1 cellular context compared by ENCODE assay signal in the genomic region with DNA sequence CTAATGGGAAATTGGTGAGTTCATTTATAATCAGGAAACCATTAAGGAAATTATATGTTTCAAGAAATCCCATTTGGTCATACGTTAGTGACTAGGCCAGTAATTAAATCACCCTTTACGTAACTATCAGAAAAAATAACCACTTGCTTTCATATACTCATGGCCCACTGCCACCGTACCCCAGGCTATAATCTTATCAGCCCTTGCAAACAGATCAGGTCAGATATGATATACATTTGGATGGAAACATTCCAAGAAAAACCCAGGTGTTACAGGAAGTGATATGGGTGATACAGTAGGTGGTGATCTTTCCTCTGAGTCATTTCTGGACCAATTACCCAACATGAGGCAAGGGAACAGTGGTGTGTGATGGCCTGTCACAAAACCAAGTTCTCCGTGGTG.
TF ChIP-seq lines count a peak whose summit lies in the region.

No MANE protein-coding gene starts in this region.

TF ChIP-seq in HEK293, 187 proteins besides CTCF, POLR2A, EP300 and RAD21 (continued from another document):
- TF ChIP-seq TSHZ1 (tag by site-specific recombination; IDR thresholded peaks at IDR 0.05; ENCODE audit: borderline replicate concordance) (0 out of 2 replicates have a peak, but pooled peaks have one; percentile 41), KLF8 (tag by site-specific recombination; IDR thresholded peaks at IDR 0.05) (peak; percentile 71), OSR2 (tag by site-specific recombination; IDR thresholded peaks at IDR 0.05) (peak; percentile 87), FEZF1 (tag by site-specific recombination; IDR thresholded peaks at IDR 0.05) (peak; percentile 62), ZNF24 (tag by site-specific recombination; IDR thresholded peaks at IDR 0.05) (peak; percentile 79), ZNF175 (tag by site-specific recombination; IDR thresholded peaks at IDR 0.05) (no peak), ZNF747 (tag by site-specific recombination; IDR thresholded peaks at IDR 0.05) (no peak), ZNF558 (tag by site-specific recombination; IDR thresholded peaks at IDR 0.05) (peak; percentile 63; the same call in 1 of the 2 replicates), SP7 (tag by site-specific recombination; IDR thresholded peaks at IDR 0.05) (peak; percentile 99), ZNF692 (tag by site-specific recombination; IDR thresholded peaks at IDR 0.05) (peak; percentile 52; the same call in 1 of the 2 replicates), IKZF3 (tag by site-specific recombination; IDR thresholded peaks at IDR 0.05) (peak; percentile 82), ZNF23 (tag by site-specific recombination; IDR thresholded peaks at IDR 0.05; ENCODE audit: borderline replicate concordance) (no peak), PRDM6 (tag by site-specific recombination; IDR thresholded peaks at IDR 0.05) (peak; percentile 31; the same call in 1 of the 2 replicates), ZBTB20 (tag by site-specific recombination; IDR thresholded peaks at IDR 0.05) (peak; percentile 19; the same call in 1 of the 2 replicates)
- TF ChIP-seq, protein P1, sequence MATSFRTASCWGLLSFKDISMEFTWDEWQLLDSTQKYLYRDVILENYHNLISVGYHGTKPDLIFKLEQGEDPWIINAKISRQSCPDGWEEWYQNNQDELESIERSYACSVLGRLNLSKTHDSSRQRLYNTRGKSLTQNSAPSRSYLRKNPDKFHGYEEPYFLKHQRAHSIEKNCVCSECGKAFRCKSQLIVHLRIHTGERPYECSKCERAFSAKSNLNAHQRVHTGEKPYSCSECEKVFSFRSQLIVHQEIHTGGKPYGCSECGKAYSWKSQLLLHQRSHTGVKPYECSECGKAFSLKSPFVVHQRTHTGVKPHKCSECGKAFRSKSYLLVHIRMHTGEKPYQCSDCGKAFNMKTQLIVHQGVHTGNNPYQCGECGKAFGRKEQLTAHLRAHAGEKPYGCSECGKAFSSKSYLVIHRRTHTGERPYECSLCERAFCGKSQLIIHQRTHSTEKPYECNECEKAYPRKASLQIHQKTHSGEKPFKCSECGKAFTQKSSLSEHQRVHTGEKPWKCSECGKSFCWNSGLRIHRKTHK (tag by site-specific recombination; IDR thresholded peaks at IDR 0.05): no peak
- TF ChIP-seq, protein P2, sequence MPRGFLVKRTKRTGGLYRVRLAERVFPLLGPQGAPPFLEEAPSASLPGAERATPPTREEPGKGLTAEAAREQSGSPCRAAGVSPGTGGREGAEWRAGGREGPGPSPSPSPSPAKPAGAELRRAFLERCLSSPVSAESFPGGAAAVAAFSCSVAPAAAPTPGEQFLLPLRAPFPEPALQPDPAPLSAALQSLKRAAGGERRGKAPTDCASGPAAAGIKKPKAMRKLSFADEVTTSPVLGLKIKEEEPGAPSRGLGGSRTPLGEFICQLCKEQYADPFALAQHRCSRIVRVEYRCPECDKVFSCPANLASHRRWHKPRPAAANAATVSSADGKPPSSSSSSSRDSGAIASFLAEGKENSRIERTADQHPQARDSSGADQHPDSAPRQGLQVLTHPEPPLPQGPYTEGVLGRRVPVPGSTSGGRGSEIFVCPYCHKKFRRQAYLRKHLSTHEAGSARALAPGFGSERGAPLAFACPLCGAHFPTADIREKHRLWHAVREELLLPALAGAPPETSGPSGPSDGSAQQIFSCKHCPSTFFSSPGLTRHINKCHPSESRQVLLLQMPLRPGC (tag by site-specific recombination; IDR thresholded peaks at IDR 0.05): peak; percentile 80; the same call in 1 of the 2 replicates
